ENCODE assay signal across 8 cellular contexts in the genomic region with DNA sequence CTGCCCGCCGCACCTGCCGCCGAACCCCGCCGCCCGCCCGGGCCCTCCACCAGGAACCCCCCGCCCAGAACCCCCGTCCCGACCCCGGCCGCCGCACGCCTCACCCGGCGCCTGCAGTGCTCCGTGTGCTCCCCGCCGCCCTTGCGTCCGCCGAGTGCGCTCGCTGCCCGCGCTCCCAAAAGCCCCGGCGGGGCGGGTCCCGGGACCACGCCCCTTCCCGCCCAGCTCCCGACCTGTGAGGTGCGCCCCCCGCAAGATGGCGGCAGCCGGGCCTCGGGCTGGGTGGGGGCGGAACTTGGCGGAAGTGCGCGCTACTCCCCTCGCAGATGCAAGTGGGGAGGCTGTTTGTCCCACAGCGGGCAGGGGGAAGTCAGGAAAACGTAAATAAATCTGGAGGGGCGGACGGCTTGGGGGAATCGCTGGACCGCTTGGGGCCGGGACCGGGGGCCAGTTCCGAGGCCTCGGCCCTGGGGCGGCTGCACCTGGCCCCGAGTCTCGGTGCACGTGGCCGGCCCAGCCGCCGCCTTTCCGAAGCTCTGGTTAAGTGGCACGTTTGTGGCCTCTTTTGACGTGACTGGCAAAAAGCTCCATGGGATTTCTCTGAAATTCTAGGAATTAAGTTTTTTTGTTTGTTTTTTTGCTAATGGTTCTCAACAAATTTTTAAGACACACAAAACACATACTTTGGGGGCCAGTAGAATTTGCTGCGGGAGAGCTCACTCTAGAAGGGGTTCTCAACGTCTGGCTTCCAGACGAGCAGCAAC. TPM values are rescaled to one million over a fixed set of nuclear protein-coding genes. Genes with fewer than 3 reads are reported as not detected.
DNase-seq lines count a peak whose midpoint lies in the region; ATAC-seq and TF ChIP-seq lines count a peak whose summit lies in the region.

A gene (minus strand): TSS at position 156 of the 764 bp plus-strand sequence. CDS start 1,275 bp downstream, outside the sequence.

- peak; percentile 43 for ATAC-seq in GM21576 (IDR thresholded peaks at IDR 0.05; ENCODE audit: unreplicated experiment)

- H3K9me3 ChIP-seq in ovary = no peaks in the 10 kb centered on the region
- H3K9me3 ChIP-seq in tibial artery = no peaks in the 10 kb centered on the region

- WGBS in ovary, 3 donors = 6 to 16% (median 11%) methylated on average over 38 to 67 of the region's 67 CpGs

- no peaks in the 10 kb centered on the region for H3K27me3 ChIP-seq in ovary
- no peaks in the 10 kb centered on the region for H3K27me3 ChIP-seq in tibial artery

- DNase-seq in DMS79 (lab: John Stamatoyannopoulos, UW) = peak; percentile 59
- peak; percentile 17 for DNase-seq in KG1 (lab: John Stamatoyannopoulos, UW)
- DNase-seq in SK-N-DZ (ENCODE audit: low spot score) = peak; percentile 70
- DNase-seq in activated naive CD4-positive, alpha-beta T cell treated with Interleukin-2 at 50 U/mL for 16 hours = peak; percentile 86
- no peak for DNase-seq in glomerular endothelial cell (ENCODE audit: extremely low read depth, low read depth, low spot score)
- DNase-seq in ovary = peak; percentile 77 to 89 (median 85)
- peak; percentile 51 to 83 for DNase-seq in tibial artery

- H3K4me3 ChIP-seq in ovary (peak within 1 kb of the TSS; percentile 61), tibial artery (peak within 1 kb of the TSS; percentile 79 to 100)

- TF ChIP-seq CTCF in ovary (IDR thresholded peaks at IDR 0.05) (no peak), tibial artery (IDR thresholded peaks at IDR 0.05) (no peak)

- H3K36me3 ChIP-seq in ovary (no peaks in the 10 kb centered on the region), tibial artery (no peaks in the 10 kb centered on the region)

- intact Hi-C loops in ovary (cut with DNase I) = loop anchor here in 1 of 4 donors (5.0 kb wide), 1 partner anchor 112 kb away; no protein-coding TSS in a partner anchor
- intact Hi-C loops in tibial artery (cut with DNase I; ENCODE audit: low total_unique reads) = no loop called here

- peak; percentile 56 for TF ChIP-seq POLR2A in ovary (IDR thresholded peaks at IDR 0.05)

- H3K4me1 ChIP-seq in ovary (ENCODE audit: insufficient read depth) (peaks cover 11% of the 10 kb centered on the region), tibial artery (peaks cover 0 to 36% (median 17%) of the 10 kb centered on the region in 4 donors)

- TF ChIP-seq EP300 in ovary (IDR thresholded peaks at IDR 0.05) = no peak

- H3K27ac ChIP-seq in ovary (peak within 1 kb of the TSS; percentile 94), tibial artery (peak within 1 kb of the TSS; percentile 96 to 99)

RNA-seq across cellular contexts. Expression of the gene that starts here (rescaled TPM):
- 46.2 and 51.6 TPM in 2 replicates for polyA plus RNA-seq in SK-N-DZ (2014; cell fraction: cytosol; rRNA removed)
- 31.1 and 33.2 TPM in 2 replicates for polyA plus RNA-seq in SK-N-DZ (2014; cell fraction: nucleus; rRNA removed)
- 108 and 114 TPM in 2 replicates for total RNA-seq in glomerular endothelial cell
- 100 to 1,000 TPM in 4 of 7 donors, 10 to 100 TPM in 3; 39.0 to 214 (median 116) TPM for total RNA-seq in ovary
- polyA plus RNA-seq in ovary = 10 to 100 TPM; 45.1 to 85.6 TPM
